In the genomic region with DNA sequence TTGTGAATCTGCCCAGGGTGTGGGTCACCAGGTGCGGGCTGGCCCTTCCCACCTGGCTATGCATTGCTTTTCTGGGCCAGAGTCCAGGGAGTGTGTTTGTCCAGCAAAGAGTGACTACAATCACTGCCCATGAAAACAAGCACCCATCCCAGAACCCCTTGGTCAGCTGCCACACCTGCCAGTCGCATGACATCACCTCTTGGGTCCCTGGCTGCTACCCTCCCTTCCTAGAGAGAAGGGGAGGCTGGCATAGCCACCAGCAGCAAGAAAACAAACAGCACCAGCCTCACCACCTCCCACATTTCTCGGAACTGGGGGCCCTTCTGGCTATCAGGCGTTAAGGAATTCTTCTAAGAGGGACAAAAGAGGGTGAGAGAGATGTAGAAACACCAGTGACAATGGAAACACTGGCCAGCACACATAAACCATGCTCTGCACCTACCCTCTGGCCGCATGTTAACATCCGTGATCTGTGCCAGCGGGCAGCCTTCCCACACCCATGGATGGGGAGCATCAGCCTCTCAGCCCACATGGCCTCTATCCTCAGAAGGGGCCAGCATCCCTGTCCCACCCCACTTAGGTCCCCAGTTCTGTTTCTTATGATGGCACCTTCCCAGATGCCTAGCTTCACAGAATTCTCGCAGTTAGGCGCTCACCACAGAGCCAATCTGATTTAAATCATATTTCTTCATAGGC, we compare ENCODE assay signal across 14 cellular contexts.
A peak's percentile ranks its signal among the peaks of the same experiment; 100 is the strongest.
DNase-seq lines count a peak whose midpoint lies in the region; ATAC-seq and TF ChIP-seq lines count a peak whose summit lies in the region.
"Had no signal": no experiment of that assay in that cellular context is flagged by ENCODE, and none has a peak within 500 bp of the region (broad histone marks: within the 10 kb centered on the region; RNA-seq: fewer than 3 reads in every experiment).

No MANE protein-coding gene starts in this region.

- no peaks in the 10 kb centered on the region for H3K27me3 ChIP-seq in prostate gland (replicated peaks; ENCODE audit: insufficient read depth)
- peaks cover 2% of the 10 kb centered on the region; the same call in 1 of the 2 replicates for H3K27me3 ChIP-seq in HAP-1 (ENCODE audit: low read depth)

- peak; percentile 98 for DNase-seq in LNCaP clone FGC (ENCODE audit: low read depth)
- peak; percentile 83 for DNase-seq in NCI-H748 (lab: John Stamatoyannopoulos, UW; ENCODE audit: unreplicated experiment)
- DNase-seq in prostate gland (ENCODE audit: low spot score), result peak; percentile 91
- no peak for DNase-seq in HAP-1 (ENCODE audit: low spot score in 2 of 2)
- DNase-seq in activated CD8-positive, alpha-beta memory T cell treated with anti-CD3 and anti-CD28 coated beads, Interleukin-2, amount 10 ng/mL, durations not matched to agents 7 days and 5 days, result no peak
- DNase-seq in SW 1271 (lab: John Stamatoyannopoulos, UW), result no peak
- no peak for DNase-seq in EL
- DNase-seq: C1 segment of cervical spinal cord, immature natural killer cell, Karpas-422, substantia nigra had no signal

- H3K27me3 Mint-ChIP-seq in activated CD8-positive, alpha-beta memory T cell treated with anti-CD3 and anti-CD28 coated beads, Interleukin-2, amount 10 ng/mL, durations not matched to agents 7 days and 5 days, result no peaks in the 10 kb centered on the region
- H3K27me3 Mint-ChIP-seq: dendritic cell treated with granulocyte-macrophage colony-stimulating factor and Interleukin-4, amounts not matched to agents 40 ng/mL and 50 ng/mL, for 4 days had no signal

- in situ Hi-C loops in HAP-1 (cut with MboI; ENCODE audit: low sequenced_read_pairs), result no loop called here

- CTCF ChIA-PET in activated CD8-positive, alpha-beta memory T cell treated with anti-CD3 and anti-CD28 coated beads, Interleukin-2, amount 10 ng/mL, durations not matched to agents 7 days and 5 days (lab: Charles Lee), result no interaction called here

- 61% methylated on average over 9 of the region's 9 CpGs for WGBS in prostate gland

- peak overlapping the region; percentile 83 to 89 for H3K27ac ChIP-seq in prostate gland

- no peaks in the 10 kb centered on the region for H3K4me1 Mint-ChIP-seq in activated CD8-positive, alpha-beta memory T cell treated with anti-CD3 and anti-CD28 coated beads, Interleukin-2, amount 10 ng/mL, durations not matched to agents 7 days and 5 days
- H3K4me1 Mint-ChIP-seq: immature natural killer cell had no signal

- no peaks in the 10 kb centered on the region for H3K36me3 ChIP-seq in prostate gland
- H3K36me3 ChIP-seq in HAP-1 (replicated peaks), result no peaks in the 10 kb centered on the region

- peak; percentile 22 for ATAC-seq in esophagus mucosa
- no peak for ATAC-seq in activated CD8-positive, alpha-beta memory T cell treated with anti-CD3 and anti-CD28 coated beads, Interleukin-2, amount 10 ng/mL, durations not matched to agents 7 days and 5 days
- ATAC-seq: natural killer cell treated with Interleukin-12 subunit alpha and Interleukin-12 subunit beta and Interleukin-15 and Interleukin-18, amount 100 ng/mL, for 72 hours had no signal

- H3K27ac Mint-ChIP-seq in activated CD8-positive, alpha-beta memory T cell treated with anti-CD3 and anti-CD28 coated beads, Interleukin-2, amount 10 ng/mL, durations not matched to agents 7 days and 5 days, result no peak overlapping the region
- H3K27ac Mint-ChIP-seq: dendritic cell treated with granulocyte-macrophage colony-stimulating factor and Interleukin-4, amounts not matched to agents 40 ng/mL and 50 ng/mL, for 4 days; immature natural killer cell; natural killer cell treated with Interleukin-12 subunit alpha and Interleukin-12 subunit beta and Interleukin-15 and Interleukin-18, amount 100 ng/mL, for 72 hours had no signal

- no peaks in the 10 kb centered on the region for H3K36me3 Mint-ChIP-seq in activated CD8-positive, alpha-beta memory T cell treated with anti-CD3 and anti-CD28 coated beads, Interleukin-2, amount 10 ng/mL, durations not matched to agents 7 days and 5 days
- H3K36me3 Mint-ChIP-seq: immature natural killer cell; natural killer cell treated with Interleukin-12 subunit alpha and Interleukin-12 subunit beta and Interleukin-15 and Interleukin-18, amount 100 ng/mL, for 72 hours had no signal

- peaks cover 9% of the 10 kb centered on the region for H3K4me1 ChIP-seq in prostate gland (replicated peaks)
- no peaks in the 10 kb centered on the region for H3K4me1 ChIP-seq in HAP-1

- H3K9me3 Mint-ChIP-seq in activated CD8-positive, alpha-beta memory T cell treated with anti-CD3 and anti-CD28 coated beads, Interleukin-2, amount 10 ng/mL, durations not matched to agents 7 days and 5 days (ENCODE audit: low read depth), result no peaks in the 10 kb centered on the region
- H3K9me3 Mint-ChIP-seq: dendritic cell treated with granulocyte-macrophage colony-stimulating factor and Interleukin-4, amounts not matched to agents 40 ng/mL and 50 ng/mL, for 4 days; immature natural killer cell; natural killer cell treated with Interleukin-12 subunit alpha and Interleukin-12 subunit beta and Interleukin-15 and Interleukin-18, amount 100 ng/mL, for 72 hours had no signal

- no peaks in the 10 kb centered on the region for H3K9me3 ChIP-seq in prostate gland
- H3K9me3 ChIP-seq in HAP-1, result no peaks in the 10 kb centered on the region

- no peak overlapping the region for H3K4me3 Mint-ChIP-seq in activated CD8-positive, alpha-beta memory T cell treated with anti-CD3 and anti-CD28 coated beads, Interleukin-2, amount 10 ng/mL, durations not matched to agents 7 days and 5 days
- H3K4me3 Mint-ChIP-seq: dendritic cell treated with granulocyte-macrophage colony-stimulating factor and Interleukin-4, amounts not matched to agents 40 ng/mL and 50 ng/mL, for 4 days; immature natural killer cell; natural killer cell treated with Interleukin-12 subunit alpha and Interleukin-12 subunit beta and Interleukin-15 and Interleukin-18, amount 100 ng/mL, for 72 hours had no signal

- intact Hi-C loops in prostate gland (cut with DNase I), result no loop called here

- no peak for TF ChIP-seq CTCF in LNCaP clone FGC (IDR thresholded peaks at IDR 0.05; ENCODE audit: control insufficient read depth, extremely low read depth, insufficient read depth)
- TF ChIP-seq CTCF in prostate gland (IDR thresholded peaks at IDR 0.05), result no peak

- TF ChIP-seq POLR2A in prostate gland (IDR thresholded peaks at IDR 0.05), result peak; percentile 35

- H3K4me3 ChIP-seq in LNCaP clone FGC (ENCODE audit: low read depth, low read length) (no peak overlapping the region), prostate gland (no peak overlapping the region), HAP-1 (no peak overlapping the region)

Comparison
In these comparisons a context has a peak if more than half of its experiments do, and no peak if none do; other contexts are left out.
1. DNase-seq: peak in LNCaP clone FGC (single experiment), NCI-H748 (single experiment) and prostate gland (single experiment); none in HAP-1 (0 of 2), activated CD8-positive, alpha-beta memory T cell treated with anti-CD3 and anti-CD28 coated beads, Interleukin-2, amount 10 ng/mL, durations not matched to agents 7 days and 5 days (single experiment), SW 1271 (0 of 2) and EL (single experiment).